Comparison of ENCODE assay signal across 12 cellular contexts in genomic region chr15:53759333-53759975, GRCh38. TPM values are rescaled to one million over a fixed set of nuclear protein-coding genes. Genes with fewer than 3 reads are reported as not detected.
DNase-seq lines count a peak whose midpoint lies in the region; ATAC-seq and TF ChIP-seq lines count a peak whose summit lies in the region.
"Had no signal": no experiment of that assay in that cellular context is flagged by ENCODE, and none has a peak within 500 bp of the region (broad histone marks: within the 10 kb centered on the region; RNA-seq: fewer than 3 reads in every experiment).

Gene WDR72 (minus strand): TSS chr15:53759663. CDS start chr15:53733149, 26,514 bp downstream.

- WGBS in stomach, 5 donors = 3 to 12% (median 5%) methylated on average over 13 to 48 of the region's 48 CpGs

- intact Hi-C loops in left colon (cut with DNase I, micrococcal nuclease) = no loop called here
- intact Hi-C loops in stomach (cut with DNase I; ENCODE audit: low total_unique reads) = no loop called here

- POLR2A ChIA-PET in activated CD4-positive, alpha-beta memory T cell treated with anti-CD3 and anti-CD28 coated beads, Interleukin-2, amount 10 ng/mL, durations not matched to agents 7 days and 5 days (lab: Charles Lee) = no interaction called here

- no peaks in the 10 kb centered on the region for H3K36me3 ChIP-seq in stomach

- peaks cover 6 to 36% (median 14%) of the 10 kb centered on the region in 3 donors for H3K27me3 ChIP-seq in stomach

- CTCF ChIA-PET in activated CD4-positive, alpha-beta memory T cell treated with anti-CD3 and anti-CD28 coated beads, Interleukin-2, amount 10 ng/mL, durations not matched to agents 7 days and 5 days (lab: Charles Lee) = no interaction called here

- no peak within 1 kb of the TSS for H3K27ac Mint-ChIP-seq in activated CD4-positive, alpha-beta memory T cell treated with anti-CD3 and anti-CD28 coated beads, Interleukin-2, amount 10 ng/mL, durations not matched to agents 7 days and 5 days
- H3K27ac Mint-ChIP-seq: T-helper 1 cell treated with Interleukin-12 subunit alpha and Interleukin-12 subunit beta and Interleukin-4 antibody, amounts not matched to agents 30 μg/mL and 1 μg/mL, for 36 hours had no signal

- TF ChIP-seq POLR2A in stomach (IDR thresholded peaks at IDR 0.05) = no peak

- no peak within 1 kb of the TSS for H3K4me3 Mint-ChIP-seq in activated CD4-positive, alpha-beta memory T cell treated with anti-CD3 and anti-CD28 coated beads, Interleukin-2, amount 10 ng/mL, durations not matched to agents 7 days and 5 days
- H3K4me3 Mint-ChIP-seq: T-helper 1 cell treated with Interleukin-12 subunit alpha and Interleukin-12 subunit beta and Interleukin-4 antibody, amounts not matched to agents 30 μg/mL and 1 μg/mL, for 36 hours had no signal

- H3K4me1 ChIP-seq in stomach = peaks cover 0 to 11% (median 3%) of the 10 kb centered on the region in 4 donors

- peaks cover 17% of the 10 kb centered on the region for H3K27me3 Mint-ChIP-seq in activated CD4-positive, alpha-beta memory T cell treated with anti-CD3 and anti-CD28 coated beads, Interleukin-2, amount 10 ng/mL, durations not matched to agents 7 days and 5 days

- H3K36me3 Mint-ChIP-seq in activated CD4-positive, alpha-beta memory T cell treated with anti-CD3 and anti-CD28 coated beads, Interleukin-2, amount 10 ng/mL, durations not matched to agents 7 days and 5 days (ENCODE audit: low read depth) = no peaks in the 10 kb centered on the region

- H3K4me3 ChIP-seq in stomach = peak within 1 kb of the TSS; percentile 25 to 39 (median 34)

- no peak within 1 kb of the TSS for H3K27ac ChIP-seq in stomach
- H3K27ac ChIP-seq: 22Rv1 had no signal

- DNase-seq in DMS79 treated with DMSO at 0.1 percent for 48 hours (lab: John Stamatoyannopoulos, UW) (peak; percentile 13), DMS79 (lab: John Stamatoyannopoulos, UW) (no peak), astrocyte of the hippocampus (ENCODE audit: low read depth, low spot score) (peak; percentile 28), left colon (peak; percentile 18 to 40), stomach (no peak)
- no peak for DNase-seq in activated CD4-positive, alpha-beta memory T cell treated with anti-CD3 and anti-CD28 coated beads, Interleukin-2, amount 10 ng/mL, durations not matched to agents 7 days and 5 days
- DNase-seq: activated T-cell treated with anti-CD3 and anti-CD28 coated beads, Interleukin-2, amount 50 U/mL, for 48 hours; NCI-H1436 treated with DMSO at 0.1 percent for 48 hours had no signal

- no peak for TF ChIP-seq CTCF in stomach (IDR thresholded peaks at IDR 0.05)

- TF ChIP-seq EP300 in stomach (IDR thresholded peaks at IDR 0.05) = no peak

- no peaks in the 10 kb centered on the region for H3K9me3 Mint-ChIP-seq in activated CD4-positive, alpha-beta memory T cell treated with anti-CD3 and anti-CD28 coated beads, Interleukin-2, amount 10 ng/mL, durations not matched to agents 7 days and 5 days
- H3K9me3 Mint-ChIP-seq: T-helper 1 cell treated with Interleukin-12 subunit alpha and Interleukin-12 subunit beta and Interleukin-4 antibody, amounts not matched to agents 30 μg/mL and 1 μg/mL, for 36 hours had no signal

- H3K9me3 ChIP-seq in stomach = no peaks in the 10 kb centered on the region

- ATAC-seq in left colon (peak; percentile 83), GM21723 (IDR thresholded peaks at IDR 0.05; ENCODE audit: unreplicated experiment) (no peak), GM21381 (IDR thresholded peaks at IDR 0.05; ENCODE audit: unreplicated experiment) (no peak)

- no peaks in the 10 kb centered on the region for H3K4me1 Mint-ChIP-seq in activated CD4-positive, alpha-beta memory T cell treated with anti-CD3 and anti-CD28 coated beads, Interleukin-2, amount 10 ng/mL, durations not matched to agents 7 days and 5 days

RNA-seq across cellular contexts. Expression of gene WDR72, which starts in this region (rescaled TPM):
- total RNA-seq in left colon = 1 to 10 TPM in 1 of 2 donors, under 1 TPM in 1; 0.12 to 1.2 TPM
- total RNA-seq in stomach = under 1 TPM in 3 of 5 donors, not detected in 2; under 0.01 to 0.55 (median 0.29) TPM
- under 1 TPM; 0.19 to 0.61 (median 0.53) TPM for polyA plus RNA-seq in stomach
- not detected for total RNA-seq in activated CD4-positive, alpha-beta memory T cell treated with anti-CD3 and anti-CD28 coated beads, Interleukin-2, amount 10 ng/mL, durations not matched to agents 7 days and 5 days

Comparison
In these comparisons a context has a peak if more than half of its experiments do, and no peak if none do; other contexts are left out.
1. DNase-seq: peak in DMS79 treated with DMSO at 0.1 percent for 48 hours (single experiment), astrocyte of the hippocampus (single experiment) and left colon (2 of 2); none in DMS79 (single experiment), stomach (single experiment) and activated CD4-positive, alpha-beta memory T cell treated with anti-CD3 and anti-CD28 coated beads, Interleukin-2, amount 10 ng/mL, durations not matched to agents 7 days and 5 days (single experiment).